Comparison of ENCODE assay signal across 8 cellular contexts in the genomic region with DNA sequence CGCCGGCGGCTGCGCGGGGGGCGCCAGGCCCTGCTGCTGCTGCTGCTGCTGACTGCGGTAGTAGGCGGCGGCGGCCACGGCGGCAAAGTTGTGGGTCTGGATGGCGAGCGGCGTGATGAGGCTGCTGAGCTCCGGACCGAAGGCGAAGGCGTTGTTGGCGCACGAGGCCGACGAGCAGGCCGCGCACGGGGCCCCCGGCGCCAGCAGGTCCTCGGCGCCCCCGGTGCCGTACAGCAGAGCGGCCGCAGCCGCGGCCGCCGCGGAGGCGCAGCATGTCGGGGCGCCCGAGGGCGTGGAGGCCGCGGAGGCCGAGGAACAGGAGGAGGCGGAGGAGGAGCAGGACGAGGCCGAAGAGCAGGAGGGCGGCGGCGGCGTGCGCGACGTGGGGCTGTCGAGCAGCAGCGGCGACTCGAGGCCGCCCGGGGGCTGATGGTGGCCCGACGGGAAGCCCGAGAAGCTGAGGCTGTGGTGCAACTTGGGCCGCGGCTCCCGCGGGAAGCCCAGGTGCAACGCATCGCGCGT. TPM values are rescaled to one million over a fixed set of nuclear protein-coding genes. Genes with fewer than 3 reads are reported as not detected.
DNase-seq lines count a peak whose midpoint lies in the region; ATAC-seq and TF ChIP-seq lines count a peak whose summit lies in the region.

No MANE protein-coding gene starts in this region.

- no peaks in the 10 kb centered on the region for H3K27me3 Mint-ChIP-seq in stimulated activated memory B cell treated with anti-CD40 and anti-IgM and Interleukin-4, amounts not matched to agents 10 μg/mL and 1 μg/mL and 100 μg/mL, for 72 hours

- intact Hi-C loops in Panc1 (cut with micrococcal nuclease; ENCODE audit: unreplicated experiment): loop anchor here (5.0 to 10.0 kb wide), 4 partner anchors 200 to 397 kb away; no protein-coding TSS in a partner anchor
- intact Hi-C loops in left lung (cut with DNase I): loop anchor here (5.0 to 10.0 kb wide), 4 partner anchors 90 to 260 kb away; no protein-coding TSS in a partner anchor

- H3K4me1 ChIP-seq in Panc1 (ENCODE audit: control insufficient read depth, insufficient read depth, low read length) (peaks cover 42% of the 10 kb centered on the region), left lung (peaks cover 29 to 65% of the 10 kb centered on the region in 2 donors)

- peak overlapping the region; percentile 96 for H3K4me3 Mint-ChIP-seq in stimulated activated memory B cell treated with anti-CD40 and anti-IgM and Interleukin-4, amounts not matched to agents 10 μg/mL and 1 μg/mL and 100 μg/mL, for 72 hours

- DNase-seq in COLO668 (lab: John Stamatoyannopoulos, UW; ENCODE audit: unreplicated experiment) (peak; percentile 65), Panc1 (ENCODE audit: low read depth, low spot score) (no peak), astrocyte of the spinal cord (ENCODE audit: low read depth, low spot score) (no peak), left lung (peak in 1 of 2 donors; percentile 88), H4 (ENCODE audit: low spot score) (no peak), NCI-H524 treated with DMSO at 0.1 percent for 48 hours (lab: John Stamatoyannopoulos, UW) (no peak)

- H3K36me3 Mint-ChIP-seq in stimulated activated memory B cell treated with anti-CD40 and anti-IgM and Interleukin-4, amounts not matched to agents 10 μg/mL and 1 μg/mL and 100 μg/mL, for 72 hours: peaks cover 29% of the 10 kb centered on the region

- H3K9me3 ChIP-seq in Panc1 (ENCODE audit: control insufficient read depth, insufficient read depth, low read depth, low read length): no peaks in the 10 kb centered on the region
- H3K9me3 ChIP-seq in left lung: no peaks in the 10 kb centered on the region

- TF ChIP-seq CTCF in Panc1 (IDR thresholded peaks at IDR 0.05) (no peak), astrocyte of the spinal cord (IDR thresholded peaks at IDR 0.05; ENCODE audit: low read depth, low read length) (no peak), left lung (IDR thresholded peaks at IDR 0.05) (no peak)

- in situ Hi-C loops in Panc1 (cut with HindIII; ENCODE audit: low pct_unique_long_range_greater_than_20kb, low sequenced_read_pairs): no loop called here
- in situ Hi-C loops in astrocyte of the spinal cord (cut with HindIII; ENCODE audit: low sequenced_read_pairs): no loop called here

- H3K4me1 Mint-ChIP-seq in stimulated activated memory B cell treated with anti-CD40 and anti-IgM and Interleukin-4, amounts not matched to agents 10 μg/mL and 1 μg/mL and 100 μg/mL, for 72 hours: peaks cover 50% of the 10 kb centered on the region

- H3K36me3 ChIP-seq in Panc1 (ENCODE audit: control insufficient read depth, insufficient read depth, low read length): peaks cover 9% of the 10 kb centered on the region; the same call in 1 of the 2 replicates
- peaks cover 0 to 24% of the 10 kb centered on the region in 2 donors for H3K36me3 ChIP-seq in left lung

- no peaks in the 10 kb centered on the region for H3K9me3 Mint-ChIP-seq in stimulated activated memory B cell treated with anti-CD40 and anti-IgM and Interleukin-4, amounts not matched to agents 10 μg/mL and 1 μg/mL and 100 μg/mL, for 72 hours

- POLR2A ChIA-PET in Panc1 (lab: Charles Lee): no interaction called here

- CTCF ChIA-PET in Panc1 (lab: Charles Lee): no interaction called here

- H3K27ac ChIP-seq in Panc1 (ENCODE audit: low read length) (peak overlapping the region; percentile 93), left lung (peak overlapping the region; percentile 99)

- H3K27ac Mint-ChIP-seq in stimulated activated memory B cell treated with anti-CD40 and anti-IgM and Interleukin-4, amounts not matched to agents 10 μg/mL and 1 μg/mL and 100 μg/mL, for 72 hours: peak overlapping the region; percentile 93

- H3K27me3 ChIP-seq in Panc1 (ENCODE audit: control insufficient read depth, insufficient read depth, low read length) (no peaks in the 10 kb centered on the region), left lung (no peaks in the 10 kb centered on the region)

- BruUV-seq in Panc1 (replicated peaks; lab: Mats Ljungman, UMichigan): no TSS peak

- peak overlapping the region; percentile 80 to 90 for H3K4me3 ChIP-seq in Panc1 (ENCODE audit: low read depth in 2 of 2, low read length in 2 of 2)
- H3K4me3 ChIP-seq in astrocyte of the spinal cord (ENCODE audit: low read depth, low read length): peak overlapping the region; percentile 67
- peak overlapping the region; percentile 72 to 83 for H3K4me3 ChIP-seq in left lung

- ATAC-seq in Panc1 (no peak), left lung (no peak), HG02798 (IDR thresholded peaks at IDR 0.05; ENCODE audit: poor library complexity, unreplicated experiment) (no peak)
- no peak for ATAC-seq in stimulated activated memory B cell treated with anti-CD40 and anti-IgM and Interleukin-4, amounts not matched to agents 10 μg/mL and 1 μg/mL and 100 μg/mL, for 72 hours

RNA-seq across cellular contexts. Expression of a gene that starts 1.8 kb away (rescaled TPM):
- 46.3 TPM for total RNA-seq in Panc1 (2021; ENCODE audit: unreplicated experiment)
- 29.3 TPM for polyA plus RNA-seq in Panc1 (2012; ENCODE audit: insufficient read length)
- total RNA-seq in left lung: 100 to 1,000 TPM in 1 of 2 donors, 10 to 100 TPM in 1; 72.2 to 112 TPM
- total RNA-seq in H4 (2014; rRNA removed; shearing (Covaris generic)): 1.2 and 2.1 TPM in 2 replicates

Comparison
In these comparisons a context has a peak if more than half of its experiments do, and no peak if none do; other contexts are left out.
1. RNA of a gene that starts 1.8 kb away (total RNA-seq): 72.2 to 112 TPM in left lung and 46.3 TPM in Panc1 (single experiment); 1.2 to 2.1 TPM in H4; every median in the first group is over 10 times any median in the second.
2. Peak in every context shown above with its lines, with median percentiles within 50 percentile points of each other: H3K4me3 ChIP-seq.